ENCODE assay signal across 11 cellular contexts in the genomic region with DNA sequence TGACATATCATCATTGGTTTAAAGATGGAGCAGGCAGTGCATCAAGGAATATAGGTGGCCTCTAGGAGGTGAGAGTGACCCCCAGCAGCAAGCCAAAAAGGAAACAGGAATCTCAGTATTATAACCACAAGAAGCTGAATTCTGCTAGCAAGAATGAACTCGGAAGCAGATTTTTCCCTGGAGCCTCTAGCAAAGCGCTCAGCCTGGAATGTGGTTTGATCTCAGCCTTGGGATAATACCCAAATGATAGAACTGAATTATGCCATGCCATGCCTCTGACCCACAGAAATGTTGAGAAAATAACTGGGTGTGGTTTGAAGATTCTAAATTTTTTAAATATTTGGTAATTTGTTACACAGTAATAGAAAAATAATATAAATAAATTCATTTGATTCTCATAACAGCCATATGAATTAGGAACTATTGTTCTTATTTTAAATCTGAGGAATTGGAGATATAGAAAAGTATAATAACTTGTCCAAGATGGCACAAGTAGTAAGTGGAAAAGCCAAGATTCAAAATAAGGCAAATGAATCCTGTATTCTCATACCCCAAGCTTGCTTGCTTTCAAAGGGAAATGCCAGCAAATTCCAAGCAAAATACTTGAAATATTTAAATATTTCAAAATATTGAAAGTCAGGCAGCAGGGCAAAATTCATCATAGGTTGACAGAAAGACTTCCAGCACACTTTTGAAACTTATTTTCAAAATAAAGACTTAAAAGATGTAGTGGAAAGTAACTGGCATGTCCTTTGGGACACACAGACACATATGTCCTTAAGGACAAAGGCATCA.
"Had no signal": no experiment of that assay in that cellular context is flagged by ENCODE, and none has a peak within 500 bp of the region (broad histone marks: within the 10 kb centered on the region; RNA-seq: fewer than 3 reads in every experiment).

No MANE protein-coding gene starts in this region.

- H3K4me1 ChIP-seq: parathyroid adenoma, transverse colon had no signal

- H3K9ac ChIP-seq: parathyroid adenoma had no signal

- H3K4me3 ChIP-seq: dorsolateral prefrontal cortex, heart right ventricle, transverse colon had no signal

- H3K9me3 ChIP-seq: heart right ventricle, transverse colon had no signal

- H2AFZ ChIP-seq: parathyroid adenoma had no signal

- H3K27me3 ChIP-seq: dorsolateral prefrontal cortex, heart right ventricle, transverse colon had no signal

- H3K79me2 ChIP-seq: parathyroid adenoma had no signal

- H3K36me3 ChIP-seq: heart right ventricle, transverse colon had no signal

- ATAC-seq: activated naive CD8-positive, alpha-beta T cell treated with anti-CD3 and anti-CD28 coated beads, Interleukin-2, amount 50 U/mL, for 24 hours had no signal

- DNase-seq: activated CD4-positive, alpha-beta memory T cell treated with anti-CD3 and anti-CD28 coated beads, Interleukin-2, amount 10 ng/mL, durations not matched to agents 7 days and 5 days; activated CD4-positive, CD25-positive, alpha-beta regulatory T cell treated with anti-CD3 and anti-CD28 coated beads, Interleukin-2, amount 50 U/mL, for 72 hours; activated naive CD4-positive, alpha-beta T cell; activated naive CD8-positive, alpha-beta T cell treated with anti-CD3 and anti-CD28 coated beads, Interleukin-2, amount 50 U/mL, for 24 hours; activated T-cell treated with anti-CD3 and anti-CD28 coated beads, Interleukin-2, amount 50 U/mL, for 48 hours; heart right ventricle; left ventricle myocardium superior; small intestine; transverse colon had no signal

- H3K27ac ChIP-seq: dorsolateral prefrontal cortex, heart right ventricle, parathyroid adenoma, transverse colon had no signal
